ENCODE assay signal across 11 cellular contexts in the genomic region with DNA sequence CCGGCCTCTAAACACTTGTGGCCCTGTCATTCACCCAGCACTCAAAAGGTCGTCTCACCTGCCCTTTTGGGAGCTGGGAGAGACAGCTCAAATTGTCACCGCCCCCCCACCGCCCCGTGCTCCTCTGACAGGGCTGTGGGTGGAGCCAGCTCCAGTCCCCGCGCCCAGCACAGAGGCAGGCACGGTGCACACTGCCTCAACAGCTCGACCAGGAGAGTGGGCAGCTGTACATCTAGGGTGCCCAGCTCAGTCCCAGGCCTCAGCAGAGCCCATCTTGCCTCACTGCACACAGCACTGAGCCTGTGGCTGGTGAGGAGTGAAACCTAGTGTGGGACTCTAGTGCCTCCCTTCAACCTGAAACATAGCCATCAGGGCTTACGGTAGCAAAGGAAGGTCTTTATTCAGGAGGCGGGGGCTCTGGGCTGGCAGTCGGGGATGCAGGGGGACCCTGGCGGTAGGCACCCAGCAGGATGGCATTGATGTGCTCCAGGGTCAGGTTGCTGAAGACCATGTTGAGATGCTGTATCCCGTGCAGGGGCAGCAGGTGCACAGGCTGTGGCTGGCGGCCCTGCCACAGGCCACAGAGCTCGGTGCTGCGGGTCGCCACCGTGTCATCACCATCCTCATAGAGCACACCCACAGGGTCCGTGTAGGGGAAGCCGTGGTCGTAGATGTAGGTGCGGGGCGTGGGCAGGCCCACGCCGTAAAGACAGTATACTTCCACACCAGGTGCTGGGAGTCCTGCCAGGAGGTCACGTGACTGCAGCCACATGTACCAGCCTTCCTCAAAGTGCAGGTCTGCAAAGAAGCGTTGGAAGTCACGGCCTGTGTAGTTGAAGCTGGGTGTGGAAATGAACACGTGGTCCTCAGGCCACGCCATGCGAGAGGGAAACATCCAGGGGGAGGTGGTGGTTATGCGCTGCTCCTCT. TPM values are rescaled to one million over a fixed set of nuclear protein-coding genes. Genes with fewer than 3 reads are reported as not detected.
DNase-seq lines count a peak whose midpoint lies in the region; ATAC-seq and TF ChIP-seq lines count a peak whose summit lies in the region.
"Had no signal": no experiment of that assay in that cellular context is flagged by ENCODE, and none has a peak within 500 bp of the region (broad histone marks: within the 10 kb centered on the region; RNA-seq: fewer than 3 reads in every experiment).

No MANE protein-coding gene starts in this region.

- intact Hi-C loops in left ventricle myocardium inferior (cut with micrococcal nuclease): no loop called here
- intact Hi-C loops in cardiac septum (cut with DNase I): loop anchor here (2.0 to 10.0 kb wide), 2 partner anchors 25 to 415 kb away; a partner anchor contains a TSS
- intact Hi-C loops in natural killer cell (cut with micrococcal nuclease): loop anchor here (5.0 kb wide), 3 partner anchors 97 to 457 kb away; a partner anchor contains a TSS

- H3K36me3 ChIP-seq in left ventricle myocardium inferior: peaks cover 46% of the 10 kb centered on the region

- peaks cover 6 to 9% of the 10 kb centered on the region in 2 donors for H3K36me3 Mint-ChIP-seq in activated T-cell treated with anti-CD3 and anti-CD28 coated beads, Interleukin-2, amount 50 U/mL, for 72 hours (ENCODE audit: insufficient read depth in 2 of 2)
- no peaks in the 10 kb centered on the region for H3K36me3 Mint-ChIP-seq in natural killer cell

- no peaks in the 10 kb centered on the region for H3K9me3 ChIP-seq in left ventricle myocardium inferior (replicated peaks)

- no peak for ATAC-seq in activated T-cell treated with anti-CD3 and anti-CD28 coated beads, Interleukin-2, amount 50 U/mL, for 72 hours (replicated peaks in 1 of 2)
- ATAC-seq in natural killer cell: no peak
- ATAC-seq in HG03432 (IDR thresholded peaks at IDR 0.05; ENCODE audit: unreplicated experiment): no peak
- ATAC-seq: activated CD4-positive, CD25-positive, alpha-beta regulatory T cell treated with anti-CD3 and anti-CD28 coated beads, Interleukin-2, amount 50 U/mL, for 24 hours had no signal

- H3K4me3 ChIP-seq in left ventricle myocardium inferior: no peak overlapping the region
- H3K4me3 ChIP-seq: GM23248 had no signal

- H3K27me3 Mint-ChIP-seq in activated T-cell treated with anti-CD3 and anti-CD28 coated beads, Interleukin-2, amount 50 U/mL, for 72 hours (ENCODE audit: low read depth): no peaks in the 10 kb centered on the region
- no peaks in the 10 kb centered on the region for H3K27me3 Mint-ChIP-seq in natural killer cell (ENCODE audit: low read depth in 2 of 2)

- TF ChIP-seq CTCF in left ventricle myocardium inferior (IDR thresholded peaks at IDR 0.05; ENCODE audit: borderline replicate concordance) (no peak), natural killer cell (IDR thresholded peaks at IDR 0.05) (no peak)

- H3K9me3 Mint-ChIP-seq in activated T-cell treated with anti-CD3 and anti-CD28 coated beads, Interleukin-2, amount 50 U/mL, for 72 hours: no peaks in the 10 kb centered on the region
- no peaks in the 10 kb centered on the region for H3K9me3 Mint-ChIP-seq in natural killer cell

- peak overlapping the region; percentile 58 for H3K27ac Mint-ChIP-seq in activated T-cell treated with anti-CD3 and anti-CD28 coated beads, Interleukin-2, amount 50 U/mL, for 72 hours
- H3K27ac Mint-ChIP-seq in natural killer cell: peak overlapping the region; percentile 56 to 84

- peak; percentile 48 for DNase-seq in left ventricle myocardium inferior
- DNase-seq in cardiac septum (ENCODE audit: low spot score): no peak
- peak; percentile 53 to 55 for DNase-seq in activated T-cell treated with anti-CD3 and anti-CD28 coated beads, Interleukin-2, amount 50 U/mL, for 72 hours
- DNase-seq in natural killer cell: no peak
- no peak for DNase-seq in UCSD-AML1 (lab: John Stamatoyannopoulos, UW; ENCODE audit: unreplicated experiment)
- DNase-seq in middle frontal gyrus (ENCODE audit: extremely low spot score, low spot score): no peak
- DNase-seq in HuH-7.5 (ENCODE audit: low spot score): no peak
- DNase-seq: GM23248 had no signal

- peak overlapping the region; percentile 36 for H3K27ac ChIP-seq in left ventricle myocardium inferior (replicated peaks)
- H3K27ac ChIP-seq: GM23248 had no signal

- H3K4me3 Mint-ChIP-seq in activated T-cell treated with anti-CD3 and anti-CD28 coated beads, Interleukin-2, amount 50 U/mL, for 72 hours: peak overlapping the region; percentile 43 to 57
- no peak overlapping the region for H3K4me3 Mint-ChIP-seq in natural killer cell

- peaks cover 48% of the 10 kb centered on the region for H3K4me1 Mint-ChIP-seq in activated T-cell treated with anti-CD3 and anti-CD28 coated beads, Interleukin-2, amount 50 U/mL, for 72 hours (ENCODE audit: low read depth)
- H3K4me1 Mint-ChIP-seq in natural killer cell: peaks cover 38 to 46% of the 10 kb centered on the region in 2 donors

- H3K27me3 ChIP-seq in left ventricle myocardium inferior (ENCODE audit: low read depth): no peaks in the 10 kb centered on the region

- H3K4me1 ChIP-seq in left ventricle myocardium inferior: peaks cover 78% of the 10 kb centered on the region

RNA-seq across cellular contexts. Expression of a gene that starts 3.1 kb away (rescaled TPM):
- 55.8 TPM for total RNA-seq in left ventricle myocardium inferior
- 66.1 TPM for total RNA-seq in cardiac septum
- 100 to 1,000 TPM; 169 to 184 TPM for total RNA-seq in activated T-cell treated with anti-CD3 and anti-CD28 coated beads, Interleukin-2, amount 50 U/mL, for 72 hours
- total RNA-seq in natural killer cell: 100 to 1,000 TPM; 237 to 247 (median 243) TPM

RNA-seq across cellular contexts. Expression of a gene that starts 4.1 kb away (rescaled TPM):
- 23.2 TPM for total RNA-seq in left ventricle myocardium inferior
- 29.8 TPM for total RNA-seq in cardiac septum
- 10 to 100 TPM; 12.3 to 20.1 TPM for total RNA-seq in activated T-cell treated with anti-CD3 and anti-CD28 coated beads, Interleukin-2, amount 50 U/mL, for 72 hours
- total RNA-seq in natural killer cell: 10 to 100 TPM in 2 of 3 donors, 1 to 10 TPM in 1; 7.1 to 12.4 (median 11.5) TPM

RNA-seq across cellular contexts. Expression of a gene that starts 8.1 kb away (rescaled TPM):
- total RNA-seq in left ventricle myocardium inferior (0.71 TPM), cardiac septum (not detected), natural killer cell (10 to 100 TPM; 14.3 to 17.2 (median 15.0) TPM)
- 1 to 10 TPM; 4.2 to 5.0 TPM for total RNA-seq in activated T-cell treated with anti-CD3 and anti-CD28 coated beads, Interleukin-2, amount 50 U/mL, for 72 hours
- total RNA-seq: GM23248 had no signal

RNA-seq across cellular contexts. Expression of a gene that starts 28.7 kb away (rescaled TPM):
- total RNA-seq in left ventricle myocardium inferior (79.2 TPM), cardiac septum (121 TPM), natural killer cell (10 to 100 TPM; 30.0 to 47.0 (median 30.5) TPM)
- 10 to 100 TPM; 32.6 to 34.7 TPM for total RNA-seq in activated T-cell treated with anti-CD3 and anti-CD28 coated beads, Interleukin-2, amount 50 U/mL, for 72 hours

RNA-seq across cellular contexts. Expression of a gene that starts 40.5 kb away (rescaled TPM):
- total RNA-seq in left ventricle myocardium inferior (not detected), cardiac septum (not detected), natural killer cell (under 1 TPM; 0.53 to 1.00 (median 0.96) TPM)
- under 1 TPM; 0.12 to 0.16 TPM for total RNA-seq in activated T-cell treated with anti-CD3 and anti-CD28 coated beads, Interleukin-2, amount 50 U/mL, for 72 hours
- total RNA-seq: GM23248, pulmonary artery endothelial cell had no signal

Comparison
In these comparisons a context has a peak if more than half of its experiments do, and no peak if none do; other contexts are left out.
1. DNase-seq: peak in left ventricle myocardium inferior (single experiment) and activated T-cell treated with anti-CD3 and anti-CD28 coated beads, Interleukin-2, amount 50 U/mL, for 72 hours (2 of 2); none in cardiac septum (single experiment), natural killer cell (single experiment), UCSD-AML1 (single experiment), middle frontal gyrus (single experiment) and HuH-7.5 (single experiment).